16 cellular contexts compared by ENCODE assay signal in the genomic region with DNA sequence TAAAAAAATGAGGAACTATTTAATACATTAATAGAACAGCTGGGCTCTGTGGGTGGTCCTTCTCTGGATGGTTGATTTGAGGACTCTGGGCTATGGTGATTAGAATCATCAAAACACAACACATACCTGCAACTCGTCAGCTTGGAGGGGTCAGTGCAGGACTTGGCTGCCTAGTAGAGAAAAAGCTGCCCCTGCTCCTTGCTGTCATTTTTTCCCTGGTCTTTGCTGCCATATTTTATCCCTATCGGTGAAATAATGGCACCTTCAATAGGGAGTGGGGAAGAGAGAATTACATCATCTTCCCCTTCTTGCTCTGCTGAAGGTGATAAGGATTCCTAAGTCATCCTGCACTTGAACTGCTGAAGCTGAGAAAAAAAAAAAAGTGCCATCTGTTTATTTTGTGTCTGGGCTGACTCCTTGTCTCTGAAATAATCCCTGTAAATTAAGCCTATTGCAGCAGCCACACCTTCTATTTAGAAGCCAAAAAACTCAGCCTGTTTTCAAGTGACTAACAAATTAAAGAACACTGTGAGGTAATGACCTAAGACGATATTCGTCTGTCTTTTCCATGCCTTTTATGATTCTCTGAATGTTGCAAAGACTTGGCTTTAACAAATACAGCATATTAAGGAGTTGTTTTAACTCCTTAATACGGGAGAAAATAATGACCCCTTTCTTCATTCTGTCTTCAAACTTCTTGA.
DNase-seq lines count a peak whose midpoint lies in the region; ATAC-seq and TF ChIP-seq lines count a peak whose summit lies in the region.
"Had no signal": no experiment of that assay in that cellular context is flagged by ENCODE, and none has a peak within 500 bp of the region (broad histone marks: within the 10 kb centered on the region; RNA-seq: fewer than 3 reads in every experiment).

No MANE protein-coding gene starts in this region.

- no peaks in the 10 kb centered on the region for H3K36me3 Mint-ChIP-seq in progenitor cell of endocrine pancreas (ENCODE audit: insufficient read depth)
- H3K36me3 Mint-ChIP-seq in activated naive CD8-positive, alpha-beta T cell treated with anti-CD3 and anti-CD28 coated beads, Interleukin-2, amount 50 U/mL, for 24 hours (ENCODE audit: low read depth), result no peaks in the 10 kb centered on the region
- H3K36me3 Mint-ChIP-seq: mesothelial cell of epicardium had no signal

- peak overlapping the region; percentile 56 for H3K27ac Mint-ChIP-seq in progenitor cell of endocrine pancreas
- no peak overlapping the region for H3K27ac Mint-ChIP-seq in activated naive CD8-positive, alpha-beta T cell treated with anti-CD3 and anti-CD28 coated beads, Interleukin-2, amount 50 U/mL, for 24 hours
- H3K27ac Mint-ChIP-seq: B cell, mesothelial cell of epicardium had no signal

- no peak overlapping the region for H3K9ac ChIP-seq in GM23248
- H3K9ac ChIP-seq: SK-N-SH had no signal

- H3K9me2 ChIP-seq in GM23248 (ENCODE audit: insufficient read depth), result no peaks in the 10 kb centered on the region
- H3K9me2 ChIP-seq: SK-N-SH had no signal

- peaks cover 38% of the 10 kb centered on the region for H3K4me1 Mint-ChIP-seq in progenitor cell of endocrine pancreas (ENCODE audit: low read depth)
- peaks cover 48% of the 10 kb centered on the region for H3K4me1 Mint-ChIP-seq in activated naive CD8-positive, alpha-beta T cell treated with anti-CD3 and anti-CD28 coated beads, Interleukin-2, amount 50 U/mL, for 24 hours
- H3K4me1 Mint-ChIP-seq: B cell had no signal

- no peak overlapping the region for H2AFZ ChIP-seq in GM23248

- 0 out of 2 replicates have a peak, but pooled peaks cover 3% of the 10 kb centered on the region for H4K20me1 ChIP-seq in GM23248 (ENCODE audit: insufficient read depth)

- no peak overlapping the region for H3K4me3 ChIP-seq in GM23248
- H3K4me3 ChIP-seq in epithelial cell of esophagus (ENCODE audit: low read length), result no peak overlapping the region
- H3K4me3 ChIP-seq: dorsolateral prefrontal cortex, stomach had no signal

- peaks cover 44% of the 10 kb centered on the region for H3K4me1 ChIP-seq in GM23248 (ENCODE audit: insufficient read depth)

- in situ Hi-C loops in GM23248 (cut with MboI), result no loop called here

- no peaks in the 10 kb centered on the region for H3K9me3 Mint-ChIP-seq in progenitor cell of endocrine pancreas (ENCODE audit: low read depth)
- H3K9me3 Mint-ChIP-seq in activated naive CD8-positive, alpha-beta T cell treated with anti-CD3 and anti-CD28 coated beads, Interleukin-2, amount 50 U/mL, for 24 hours, result no peaks in the 10 kb centered on the region
- H3K9me3 Mint-ChIP-seq: mesothelial cell of epicardium had no signal

- H3K4me2 ChIP-seq in GM23248 (ENCODE audit: unreplicated experiment), result no peak overlapping the region
- H3K4me2 ChIP-seq: SK-N-SH had no signal

- 38 to 43% methylated on average over 5 of the region's 5 CpGs for WGBS in GM23248 (ENCODE audit: low coverage in 1 of 2, low lambda C conversion rate in 2 of 2, missing lambda C conversion rate in 2 of 2), 2 experiments

- no peaks in the 10 kb centered on the region for H3K9me3 ChIP-seq in GM23248 (ENCODE audit: low read depth)
- H3K9me3 ChIP-seq: SK-N-SH, stomach had no signal

- H3K27me3 ChIP-seq in GM23248 (replicated peaks; ENCODE audit: insufficient read depth), result no peaks in the 10 kb centered on the region
- H3K27me3 ChIP-seq: dorsolateral prefrontal cortex, stomach had no signal

- H3K36me3 ChIP-seq in GM23248 (ENCODE audit: low read depth), result no peaks in the 10 kb centered on the region
- H3K36me3 ChIP-seq: stomach had no signal

- TF ChIP-seq CTCF in epithelial cell of esophagus (IDR thresholded peaks at IDR 0.05; ENCODE audit: insufficient read depth, low read depth, low read length, missing control alignments), result no peak
- TF ChIP-seq CTCF in progenitor cell of endocrine pancreas (IDR thresholded peaks at IDR 0.05; ENCODE audit: unreplicated experiment), result no peak

- no peak overlapping the region for H3K27ac ChIP-seq in GM23248

- H3K27me3 Mint-ChIP-seq in progenitor cell of endocrine pancreas, result no peaks in the 10 kb centered on the region
- H3K27me3 Mint-ChIP-seq in activated naive CD8-positive, alpha-beta T cell treated with anti-CD3 and anti-CD28 coated beads, Interleukin-2, amount 50 U/mL, for 24 hours, result no peaks in the 10 kb centered on the region
- H3K27me3 Mint-ChIP-seq: B cell had no signal

- H3K4me3 Mint-ChIP-seq in progenitor cell of endocrine pancreas (ENCODE audit: low read depth), result no peak overlapping the region
- no peak overlapping the region for H3K4me3 Mint-ChIP-seq in activated naive CD8-positive, alpha-beta T cell treated with anti-CD3 and anti-CD28 coated beads, Interleukin-2, amount 50 U/mL, for 24 hours
- H3K4me3 Mint-ChIP-seq: B cell, mesothelial cell of epicardium had no signal

- ATAC-seq in activated naive CD8-positive, alpha-beta T cell treated with anti-CD3 and anti-CD28 coated beads, Interleukin-2, amount 50 U/mL, for 24 hours, result no peak

- peak; percentile 47 for DNase-seq in GM23248
- DNase-seq in OCI-M2 (lab: John Stamatoyannopoulos, UW; ENCODE audit: unreplicated experiment), result peak; percentile 37
- DNase-seq in epithelial cell of esophagus (ENCODE audit: low read depth), result peak; percentile 74
- no peak for DNase-seq in progenitor cell of endocrine pancreas (ENCODE audit: low spot score, unreplicated experiment)
- DNase-seq in activated naive CD8-positive, alpha-beta T cell treated with anti-CD3 and anti-CD28 coated beads, Interleukin-2, amount 50 U/mL, for 24 hours, result no peak
- DNase-seq in SW480 (ENCODE audit: low spot score), result no peak
- DNase-seq in stimulated activated CD4-positive, alpha-beta T cell treated with anti-CD3 and anti-CD28 coated beads, Interleukin-15, amount 100 ng/mL, for 24 hours, result no peak
- no peak for DNase-seq in T-helper 9 cell
- DNase-seq: activated effector memory CD4-positive, alpha-beta T cell treated with anti-CD3 and anti-CD28 coated beads, Interleukin-2, amount 50 U/mL, for 16 hours; dorsolateral prefrontal cortex; MV-4-11; nucleus accumbens; SK-N-SH; stomach had no signal

- peaks cover 6% of the 10 kb centered on the region; the same call in 1 of the 2 replicates for H3F3A ChIP-seq in GM23248 (ENCODE audit: insufficient read depth)

- H3K79me2 ChIP-seq in GM23248 (ENCODE audit: insufficient read depth), result peaks cover 66% of the 10 kb centered on the region

Comparison
In these comparisons a context has a peak if more than half of its experiments do, and no peak if none do; other contexts are left out.
1. DNase-seq: peak in GM23248 (single experiment), OCI-M2 (single experiment) and epithelial cell of esophagus (single experiment); none in progenitor cell of endocrine pancreas (single experiment), activated naive CD8-positive, alpha-beta T cell treated with anti-CD3 and anti-CD28 coated beads, Interleukin-2, amount 50 U/mL, for 24 hours (single experiment), SW480 (single experiment), stimulated activated CD4-positive, alpha-beta T cell treated with anti-CD3 and anti-CD28 coated beads, Interleukin-15, amount 100 ng/mL, for 24 hours (single experiment) and T-helper 9 cell (single experiment).